ENCODE assay signal across 7 cellular contexts in the genomic region with DNA sequence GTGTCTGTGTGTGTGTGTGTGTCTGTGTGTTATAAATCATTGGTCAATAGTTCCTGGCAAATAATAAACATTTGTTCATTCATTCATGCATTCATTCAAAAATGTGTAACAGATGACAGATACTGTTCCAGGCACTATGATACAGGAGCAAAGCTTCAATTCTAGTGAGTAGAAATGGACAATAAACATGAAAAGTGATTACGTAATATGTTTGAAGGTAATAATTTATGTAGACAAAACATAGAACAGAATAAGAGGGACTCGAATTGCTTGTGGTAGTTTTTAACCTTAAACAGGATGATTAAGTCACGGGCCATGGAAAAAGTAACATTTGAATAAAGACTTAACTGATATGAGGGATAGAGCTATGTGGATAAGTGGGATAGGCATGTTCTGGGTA.
"Had no signal": no experiment of that assay in that cellular context is flagged by ENCODE, and none has a peak within 500 bp of the region (broad histone marks: within the 10 kb centered on the region; RNA-seq: fewer than 3 reads in every experiment).

No MANE protein-coding gene starts in this region.

- H3K27me3 Mint-ChIP-seq: IgD-negative memory B cell had no signal

- H3K9ac ChIP-seq: KMS-11 had no signal

- H3K27ac ChIP-seq: HL-60, KMS-11 had no signal

- H3K36me3 Mint-ChIP-seq: IgD-negative memory B cell had no signal

- ATAC-seq: HepG2 had no signal

- H3K4me2 ChIP-seq: KMS-11 had no signal

- DNase-seq: KBM-7, KG1 had no signal

- H3K4me1 Mint-ChIP-seq: IgD-negative memory B cell had no signal

- FAIRE-seq: HepG2, HTR-8/SVneo had no signal

- H3K27ac Mint-ChIP-seq: IgD-negative memory B cell had no signal

- H3K4me3 Mint-ChIP-seq: IgD-negative memory B cell had no signal
